31 cellular contexts compared by ENCODE assay signal in the genomic region with DNA sequence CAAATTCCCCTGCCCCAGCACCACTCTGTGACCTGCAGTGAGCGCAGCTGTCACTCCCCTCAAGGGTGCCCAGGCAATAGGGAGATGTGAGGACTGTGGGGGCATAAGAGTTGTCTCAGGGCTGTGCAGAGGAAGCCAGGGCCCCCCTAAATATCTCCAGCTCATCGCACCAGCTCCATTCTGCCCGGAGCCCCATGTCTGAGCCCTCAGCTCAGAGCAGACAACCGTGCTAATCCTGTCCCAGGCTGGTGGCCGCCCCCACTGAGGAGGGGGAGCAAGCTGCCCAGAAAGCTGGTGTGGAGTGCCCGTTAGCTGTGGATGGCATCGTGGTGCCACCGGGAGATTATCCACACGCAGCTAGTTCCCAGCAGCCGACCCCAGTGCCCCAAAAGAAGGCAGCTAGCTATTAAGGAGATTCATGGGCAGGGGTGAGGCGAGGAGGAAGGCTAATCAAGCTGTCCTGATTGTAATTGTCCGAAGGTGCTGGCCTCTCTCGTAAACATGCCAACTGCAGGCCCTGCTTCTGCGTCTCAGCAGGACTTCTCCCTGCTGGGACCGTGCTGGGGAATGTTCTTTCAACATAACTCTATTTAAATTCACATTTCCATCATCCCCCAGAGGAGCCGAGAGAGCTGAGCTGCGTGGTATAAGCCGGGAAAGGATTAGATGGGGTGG. TPM values are rescaled to one million over a fixed set of nuclear protein-coding genes. Genes with fewer than 3 reads are reported as not detected.
"Had no signal": no experiment of that assay in that cellular context is flagged by ENCODE, and none has a peak within 500 bp of the region (broad histone marks: within the 10 kb centered on the region; RNA-seq: fewer than 3 reads in every experiment).

No MANE protein-coding gene starts in this region.

- H3K4me3 ChIP-seq: Peyer's patch had no signal

- H3K36me3 ChIP-seq: brain microvascular endothelial cell, Peyer's patch had no signal

- H3K9me3 ChIP-seq: Peyer's patch had no signal

- H3K4me1 ChIP-seq: Peyer's patch had no signal

- H3K27me3 ChIP-seq: Peyer's patch had no signal

- H3K27ac ChIP-seq: brain microvascular endothelial cell, Peyer's patch, VCaP had no signal

- DNase-seq: activated CD4-positive, alpha-beta memory T cell treated with anti-CD3 and anti-CD28 coated beads, Interleukin-2, amount 10 ng/mL, durations not matched to agents 7 days and 5 days; activated CD4-positive, alpha-beta T cell treated with anti-CD3 and anti-CD28 coated beads for 1 hour; activated CD4-positive, alpha-beta T cell treated with anti-CD3 and anti-CD28 coated beads for 48 hours; activated CD4-positive, CD25-positive, alpha-beta regulatory T cell; activated CD8-positive, alpha-beta memory T cell treated with anti-CD3 and anti-CD28 coated beads for 24 hours; activated CD8-positive, alpha-beta memory T cell treated with anti-CD3 and anti-CD28 coated beads, Interleukin-2, amount 10 ng/mL, durations not matched to agents 7 days and 5 days; activated CD8-positive, alpha-beta memory T cell treated with anti-CD3 and anti-CD28 coated beads, Interleukin-2, amount 50 U/mL, for 48 hours; activated effector memory CD4-positive, alpha-beta T cell treated with Interleukin-2 at 50 U/mL for 16 hours; activated naive CD4-positive, alpha-beta T cell treated with anti-CD3 and anti-CD28 coated beads, Interleukin-2, amount 10 ng/mL, durations not matched to agents 7 days and 5 days; activated T-cell treated with anti-CD3 and anti-CD28 coated beads, Interleukin-2, amount 50 U/mL, for 48 hours; amniotic stem cell; aorta; brain microvascular endothelial cell; NCI-H1092 treated with DMSO at 0.1 percent for 48 hours; NCI-H1417 treated with DMSO at 0.1 percent for 48 hours; NCI-H2029; NCI-H345; NCI-H524 treated with DMSO at 0.1 percent for 48 hours; PC-3; Peyer's patch; RPMI8226; SIG-M5; SW 1271; T-helper 1 cell; T-helper 2 cell; T-helper 9 cell had no signal

- ATAC-seq: activated CD8-positive, alpha-beta memory T cell treated with anti-CD3 and anti-CD28 coated beads, Interleukin-2, amount 10 ng/mL, durations not matched to agents 7 days and 5 days; PC-3; SK-N-SH treated with all-trans-retinoic acid at 6 μM for 48 hours had no signal

RNA-seq across cellular contexts. Expression of gene FIBCD1, which starts 17.0 kb away (rescaled TPM):
- total RNA-seq: activated CD4-positive, alpha-beta memory T cell treated with anti-CD3 and anti-CD28 coated beads, Interleukin-2, amount 10 ng/mL, durations not matched to agents 7 days and 5 days; activated CD8-positive, alpha-beta memory T cell treated with anti-CD3 and anti-CD28 coated beads, Interleukin-2, amount 10 ng/mL, durations not matched to agents 7 days and 5 days; aorta had no signal

RNA-seq across cellular contexts. Expression of gene LAMC3, which starts 52.9 kb away (rescaled TPM):
- total RNA-seq: activated CD4-positive, alpha-beta memory T cell treated with anti-CD3 and anti-CD28 coated beads, Interleukin-2, amount 10 ng/mL, durations not matched to agents 7 days and 5 days; M059J had no signal

RNA-seq across cellular contexts. Expression of gene QRFP, which starts 59.5 kb away (rescaled TPM):
- total RNA-seq: activated CD4-positive, alpha-beta memory T cell treated with anti-CD3 and anti-CD28 coated beads, Interleukin-2, amount 10 ng/mL, durations not matched to agents 7 days and 5 days; activated CD8-positive, alpha-beta memory T cell treated with anti-CD3 and anti-CD28 coated beads, Interleukin-2, amount 10 ng/mL, durations not matched to agents 7 days and 5 days; aorta; M059J; NCI-H460; PC-3; Peyer's patch; SK-MEL-5 had no signal
